29 cellular contexts compared by ENCODE assay signal in the genomic region with DNA sequence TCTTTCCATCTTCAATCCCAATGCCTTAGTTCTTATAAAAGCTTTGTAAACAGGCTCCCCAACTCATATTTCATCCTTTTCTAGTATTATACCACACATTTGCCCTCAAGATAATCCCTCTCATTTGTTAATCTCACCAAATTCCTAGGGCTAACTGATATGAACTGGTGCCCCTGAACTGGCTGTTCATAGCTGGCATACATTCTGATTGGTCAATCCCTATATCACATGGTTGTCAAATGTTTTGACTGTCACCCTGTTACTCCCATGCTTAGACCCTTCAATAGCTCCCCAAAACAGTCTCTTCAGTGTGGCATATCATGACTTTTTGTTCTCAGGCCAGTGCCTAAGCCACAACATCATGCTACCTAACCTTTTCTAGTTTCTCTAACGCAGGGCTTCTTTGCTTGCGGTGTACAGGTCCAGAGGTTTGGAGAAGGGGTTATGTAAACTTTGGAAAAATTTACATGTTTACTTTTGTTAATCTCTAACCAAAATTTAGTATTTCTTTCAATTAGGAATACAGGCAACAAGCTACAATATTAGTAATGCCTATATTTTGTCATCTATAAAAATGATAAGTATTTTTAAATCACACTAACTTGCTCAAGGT. TPM values are rescaled to one million over a fixed set of nuclear protein-coding genes. Genes with fewer than 3 reads are reported as not detected.
"Had no signal": no experiment of that assay in that cellular context is flagged by ENCODE, and none has a peak within 500 bp of the region (broad histone marks: within the 10 kb centered on the region; RNA-seq: fewer than 3 reads in every experiment).

No MANE protein-coding gene starts in this region.

- H3K9ac ChIP-seq: neural progenitor cell had no signal

- FAIRE-seq: islet of Langerhans, urothelium cell line had no signal

- H3K27ac ChIP-seq: lower lobe of right lung, neural progenitor cell, neutrophil, ovary, right atrium auricular region, skin epidermis, suprapubic skin, tibial artery, upper lobe of right lung had no signal

- H3K27me3 Mint-ChIP-seq: naive thymus-derived CD8-positive, alpha-beta T cell; progenitor cell of endocrine pancreas; stimulated activated naive B cell treated with anti-CD40 and anti-IgM and Interleukin-4, amounts not matched to agents 10 μg/mL and 1 μg/mL and 100 μg/mL, for 72 hours had no signal

- H3K27me3 ChIP-seq: neural progenitor cell, neutrophil, ovary, right atrium auricular region, suprapubic skin, tibial artery, upper lobe of right lung had no signal

- H3K36me3 ChIP-seq: neural progenitor cell, neutrophil, ovary, right atrium auricular region, suprapubic skin, thoracic aorta had no signal

- H3K9me3 Mint-ChIP-seq: immature natural killer cell; naive thymus-derived CD8-positive, alpha-beta T cell; nephron; neural progenitor cell; stimulated activated naive B cell treated with anti-CD40 and anti-IgM and Interleukin-4, amounts not matched to agents 10 μg/mL and 1 μg/mL and 100 μg/mL, for 72 hours had no signal

- H3K9me3 ChIP-seq: lower lobe of right lung, neutrophil, ovary, right atrium auricular region, suprapubic skin, thoracic aorta, tibial artery, upper lobe of right lung had no signal

- ATAC-seq: left ventricle myocardium superior; lower lobe of right lung; naive thymus-derived CD8-positive, alpha-beta T cell; sciatic nerve; stimulated activated naive B cell treated with anti-CD40 and anti-IgM and Interleukin-4, amounts not matched to agents 10 μg/mL and 1 μg/mL and 100 μg/mL, for 72 hours; stimulated activated naive CD8-positive, alpha-beta T cell treated with anti-CD3 and anti-CD28 coated beads, Interleukin-15, Interleukin-2, amounts not matched to agents 100 U/mL and 50 U/mL, for 24 hours; upper lobe of right lung had no signal

- H3K27ac Mint-ChIP-seq: nephron; neural progenitor cell; progenitor cell of endocrine pancreas; stimulated activated naive B cell treated with anti-CD40 and anti-IgM and Interleukin-4, amounts not matched to agents 10 μg/mL and 1 μg/mL and 100 μg/mL, for 72 hours had no signal

- H3K4me1 Mint-ChIP-seq: neural progenitor cell had no signal

- H3K4me3 ChIP-seq: lower lobe of right lung, neural progenitor cell, ovary, right atrium auricular region, skin epidermis, suprapubic skin, thoracic aorta, tibial artery, upper lobe of right lung had no signal

- H3K4me1 ChIP-seq: neural progenitor cell, suprapubic skin had no signal

- H3K4me3 Mint-ChIP-seq: immature natural killer cell; naive thymus-derived CD8-positive, alpha-beta T cell; nephron; neural progenitor cell; stimulated activated naive B cell treated with anti-CD40 and anti-IgM and Interleukin-4, amounts not matched to agents 10 μg/mL and 1 μg/mL and 100 μg/mL, for 72 hours had no signal

- DNase-seq: hypothalamus; immature natural killer cell; left ventricle myocardium superior; lower lobe of right lung; mammary epithelial cell; mesenchymal stem cell; naive thymus-derived CD8-positive, alpha-beta T cell; occipital lobe; ovary; stimulated activated CD4-positive, alpha-beta T cell treated with anti-CD3 and anti-CD28 coated beads, Interleukin-12 subunit alpha, Interleukin-12 subunit beta, amount 100 ng/mL, for 4 hours; stimulated activated CD4-positive, alpha-beta T cell treated with anti-CD3 and anti-CD28 coated beads, Interleukin-15, amount 100 ng/mL, for 24 hours; stimulated activated CD4-positive, alpha-beta T cell treated with anti-CD3 and anti-CD28 coated beads, Interleukin-2, amount 100 ng/mL, for 24 hours; stimulated activated CD4-positive, alpha-beta T cell treated with anti-CD3 and anti-CD28 coated beads, Interleukin-4, amount 100 ng/mL, for 1 hour; stimulated activated naive B cell treated with anti-CD40 and anti-IgM and Interleukin-4, amounts not matched to agents 10 μg/mL and 1 μg/mL and 100 μg/mL, for 72 hours; stimulated activated naive CD8-positive, alpha-beta T cell treated with anti-CD3 and anti-CD28 coated beads, Interleukin-15, Interleukin-2, amounts not matched to agents 100 U/mL and 50 U/mL, for 24 hours; tibial artery; trophoblast cell; upper lobe of right lung had no signal

RNA-seq across cellular contexts. Expression of gene GDF7, which starts 30.5 kb away (rescaled TPM):
- total RNA-seq: naive thymus-derived CD8-positive, alpha-beta T cell had no signal
- polyA plus RNA-seq: immature natural killer cell, mammary epithelial cell had no signal
